In the genomic region with DNA sequence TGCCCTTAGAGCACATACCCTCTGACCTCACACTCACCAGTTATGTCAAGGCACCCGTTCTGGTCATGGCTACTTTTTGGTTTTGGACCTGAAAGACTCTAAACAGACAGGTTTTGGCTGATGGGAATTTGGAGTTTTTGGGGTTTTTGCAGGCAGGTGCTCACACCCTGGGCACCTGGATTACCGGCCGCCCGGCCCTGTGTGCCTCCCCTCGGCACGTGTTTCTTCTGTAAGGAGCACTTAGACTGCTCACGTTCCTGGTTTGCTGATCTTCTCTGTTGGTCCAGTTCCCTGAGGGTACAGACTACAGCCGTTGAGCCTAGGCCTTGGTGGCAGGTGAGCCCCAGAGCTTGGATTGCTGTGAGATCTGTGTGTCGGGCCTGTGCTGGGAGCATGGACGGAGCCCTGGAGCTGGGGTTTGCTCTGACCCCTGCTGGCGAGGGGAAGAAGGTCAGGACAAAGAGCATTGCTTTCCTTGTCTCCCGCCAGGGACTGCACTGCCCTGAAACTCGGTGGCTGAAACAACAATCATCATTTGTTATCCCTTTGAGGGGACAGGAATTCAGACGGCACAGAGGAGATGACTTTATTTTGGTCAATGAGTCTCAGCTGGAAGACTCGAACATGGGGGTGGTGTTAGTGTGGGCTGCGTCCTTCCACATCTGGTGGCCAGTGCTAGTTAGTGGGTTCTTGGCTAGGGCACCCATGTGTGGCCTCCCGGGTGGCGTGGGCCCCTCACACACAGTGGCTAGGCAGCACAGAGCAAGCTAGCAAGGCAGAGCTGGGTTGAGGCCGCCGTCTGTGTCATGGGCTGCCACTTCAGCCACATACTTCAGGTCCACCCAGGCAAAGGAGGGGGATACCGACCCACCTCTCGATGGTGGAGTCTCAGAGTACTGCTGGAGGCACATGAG, we compare ENCODE assay signal across 8 cellular contexts.
DNase-seq lines count a peak whose midpoint lies in the region; ATAC-seq and TF ChIP-seq lines count a peak whose summit lies in the region.

No MANE protein-coding gene starts in this region.

- no peak overlapping the region for H2AFZ ChIP-seq in MM.1S (ENCODE audit: low read length)

- H3K36me3 ChIP-seq in MM.1S (replicated peaks; ENCODE audit: insufficient read depth, low read length) (no peaks in the 10 kb centered on the region), tibial artery (no peaks in the 10 kb centered on the region)
- no peaks in the 10 kb centered on the region for H3K36me3 ChIP-seq in CD8-positive, alpha-beta memory T cell (ENCODE audit: insufficient read depth, low read length)

- H3K4me1 ChIP-seq in MM.1S (ENCODE audit: low read length) (no peaks in the 10 kb centered on the region), tibial artery (peaks cover 0 to 35% (median 19%) of the 10 kb centered on the region in 4 donors)
- peaks cover 10% of the 10 kb centered on the region for H3K4me1 ChIP-seq in CD8-positive, alpha-beta memory T cell (ENCODE audit: insufficient read depth, low read length)

- H4K20me1 ChIP-seq in MM.1S (ENCODE audit: insufficient read depth, low read length), result no peaks in the 10 kb centered on the region; the same call in 1 of the 2 replicates

- ATAC-seq in left lobe of liver (peak; percentile 95), HG02588 (IDR thresholded peaks at IDR 0.05; ENCODE audit: unreplicated experiment) (no peak)

- peak overlapping the region in 4 of 8 donors; percentile 3 to 51 (median 20) for H3K27ac Mint-ChIP-seq in CD8-positive, alpha-beta memory T cell

- no peaks in the 10 kb centered on the region for H3K27me3 Mint-ChIP-seq in CD8-positive, alpha-beta memory T cell

- H3K9ac ChIP-seq in MM.1S (ENCODE audit: low read length), result no peak overlapping the region

- peaks cover 54 to 79% (median 79%) of the 10 kb centered on the region in 3 donors for H3K4me1 Mint-ChIP-seq in CD8-positive, alpha-beta memory T cell

- H3K4me3 ChIP-seq in MM.1S (ENCODE audit: low read length) (no peak overlapping the region), choroid plexus epithelial cell (ENCODE audit: low read depth, low read length) (no peak overlapping the region), tibial artery (no peak overlapping the region)
- H3K4me3 ChIP-seq in CD8-positive, alpha-beta memory T cell (ENCODE audit: low read length), result no peak overlapping the region

- H3K27me3 ChIP-seq in MM.1S (replicated peaks; ENCODE audit: insufficient read depth, low read length), result no peaks in the 10 kb centered on the region
- H3K27me3 ChIP-seq in tibial artery, result no peaks in the 10 kb centered on the region
- no peaks in the 10 kb centered on the region for H3K27me3 ChIP-seq in CD8-positive, alpha-beta memory T cell (ENCODE audit: insufficient read depth, low read length, poor library complexity, severe bottlenecking)

- DNase-seq in GM10248 (ENCODE audit: extremely low spot score) (no peak), MM.1S (no peak), choroid plexus epithelial cell (ENCODE audit: low read depth) (peak; percentile 62), left lobe of liver (ENCODE audit: low spot score) (peak; percentile 71), tibial artery (no peak), NCI-H2029 treated with DMSO at 0.1 percent for 48 hours (lab: John Stamatoyannopoulos, UW) (no peak)
- no peak for DNase-seq in CD8-positive, alpha-beta memory T cell

- no peak overlapping the region for H3K4me2 ChIP-seq in MM.1S (ENCODE audit: low read depth, low read length)

- POLR2A ChIA-PET in GM10248 (lab: Yijun Ruan, JAX), result no interaction called here
- POLR2A ChIA-PET in CD8-positive, alpha-beta memory T cell (lab: Charles Lee), result no interaction called here

- no peaks in the 10 kb centered on the region for H3F3A ChIP-seq in MM.1S (ENCODE audit: insufficient read depth, low read length)

- TF ChIP-seq CTCF in GM10248 (IDR thresholded peaks at IDR 0.05; ENCODE audit: control extremely low read depth, extremely low read depth, low read depth, missing control alignments), result peak; percentile 63
- peak; percentile 43 for TF ChIP-seq CTCF in MM.1S (IDR thresholded peaks at IDR 0.05; ENCODE audit: low read length)
- TF ChIP-seq CTCF in choroid plexus epithelial cell (conservative IDR thresholded peaks at IDR 0.05; ENCODE audit: low read depth, low read length), result peak; percentile 81
- peak; percentile 14 to 29 for TF ChIP-seq CTCF in tibial artery (IDR thresholded peaks at IDR 0.05)

- H3K9me2 ChIP-seq in MM.1S (replicated peaks; ENCODE audit: insufficient read depth, low read length), result no peaks in the 10 kb centered on the region

- H3K27ac ChIP-seq in MM.1S (ENCODE audit: low read length), result no peak overlapping the region
- H3K27ac ChIP-seq in tibial artery, result no peak overlapping the region
- no peak overlapping the region for H3K27ac ChIP-seq in CD8-positive, alpha-beta memory T cell (ENCODE audit: low read depth, low read length)

- intact Hi-C loops in tibial artery (cut with DNase I; ENCODE audit: low total_unique reads), result no loop called here

- peaks cover 88% of the 10 kb centered on the region for H3K79me2 ChIP-seq in MM.1S (ENCODE audit: low read length)

- no peaks in the 10 kb centered on the region for H3K9me3 Mint-ChIP-seq in CD8-positive, alpha-beta memory T cell

- no peak overlapping the region for H3K4me3 Mint-ChIP-seq in CD8-positive, alpha-beta memory T cell

- CTCF ChIA-PET in GM10248 (lab: Yijun Ruan, JAX), result interaction anchor here (1.1 to 2.7 kb wide), 7 partner anchors 8 to 67 kb away, joined by 3 to 13 read pairs (median 4); no protein-coding TSS in a partner anchor
- CTCF ChIA-PET in CD8-positive, alpha-beta memory T cell (lab: Charles Lee), result no interaction called here

- H3K9me3 ChIP-seq in MM.1S (replicated peaks; ENCODE audit: insufficient read depth, low read length), result no peaks in the 10 kb centered on the region
- no peaks in the 10 kb centered on the region for H3K9me3 ChIP-seq in tibial artery
- no peaks in the 10 kb centered on the region for H3K9me3 ChIP-seq in CD8-positive, alpha-beta memory T cell (ENCODE audit: low read length)

- peaks cover 0 to 18% (median 4%) of the 10 kb centered on the region in 3 donors for H3K36me3 Mint-ChIP-seq in CD8-positive, alpha-beta memory T cell

Comparison
In these comparisons a context has a peak if more than half of its experiments do, and no peak if none do; other contexts are left out.
1. DNase-seq: peak in choroid plexus epithelial cell (single experiment) and left lobe of liver (single experiment); none in GM10248 (single experiment), MM.1S (single experiment), tibial artery (0 of 2), NCI-H2029 treated with DMSO at 0.1 percent for 48 hours (single experiment) and CD8-positive, alpha-beta memory T cell (0 of 5).
2. CTCF ChIP-seq: peak in every context shown above with its lines; median percentile 81 in choroid plexus epithelial cell; 63 in GM10248; 43 in MM.1S; 22 in tibial artery.